ENCODE assay signal across 17 cellular contexts in the genomic region with DNA sequence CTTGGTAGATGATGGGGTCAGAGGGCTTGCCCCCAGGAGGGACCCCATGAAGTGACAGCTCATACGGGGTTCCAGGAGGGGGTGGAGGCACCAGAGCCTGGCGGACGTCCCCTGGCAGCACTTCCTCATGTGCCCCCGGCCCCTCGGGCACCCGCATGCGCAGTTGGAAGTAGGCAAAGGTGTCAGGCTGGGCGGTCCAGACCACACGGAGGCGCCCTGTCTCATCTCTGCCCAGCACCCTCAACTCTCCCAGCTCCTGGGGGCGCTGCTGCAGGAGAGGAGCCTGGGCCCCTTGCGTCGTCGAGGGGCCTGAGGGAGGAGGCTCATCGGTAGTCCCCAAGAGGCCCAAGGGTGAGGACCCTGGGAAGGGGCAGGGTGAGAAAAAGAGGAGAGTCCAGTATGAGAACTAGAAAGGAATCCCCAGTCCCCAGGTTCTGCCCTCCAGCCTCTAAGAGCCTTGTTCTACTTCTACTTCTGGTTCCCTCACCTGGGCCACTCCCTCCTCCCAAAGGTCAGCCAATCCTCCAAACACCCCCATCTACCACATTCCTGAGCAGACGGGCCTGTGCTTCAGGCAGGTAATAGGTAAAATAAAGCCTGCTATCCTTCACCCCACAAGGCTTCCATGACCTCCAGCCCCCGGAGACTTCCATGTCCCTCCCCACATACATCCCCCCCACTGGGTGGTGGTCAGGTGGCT. TPM values are rescaled to one million over a fixed set of nuclear protein-coding genes. Genes with fewer than 3 reads are reported as not detected.
DNase-seq lines count a peak whose midpoint lies in the region; ATAC-seq, FAIRE-seq and TF ChIP-seq lines count a peak whose summit lies in the region.
"Had no signal": no experiment of that assay in that cellular context is flagged by ENCODE, and none has a peak within 500 bp of the region (broad histone marks: within the 10 kb centered on the region; RNA-seq: fewer than 3 reads in every experiment).

No MANE protein-coding gene starts in this region.

- no peak overlapping the region for H3K4me3 Mint-ChIP-seq in astrocyte (ENCODE audit: unreplicated experiment)
- no peak overlapping the region for H3K4me3 Mint-ChIP-seq in osteocyte (ENCODE audit: unreplicated experiment)
- H3K4me3 Mint-ChIP-seq in activated T-cell treated with anti-CD3 and anti-CD28 coated beads, Interleukin-2, amount 50 U/mL, for 24 hours, result no peak overlapping the region
- H3K4me3 Mint-ChIP-seq in activated CD4-positive, alpha-beta T cell treated with anti-CD3 and anti-CD28 coated beads, Interleukin-2, amount 10 ng/mL, durations not matched to agents 7 days and 5 days, result no peak overlapping the region

- H2AFZ ChIP-seq in astrocyte (ENCODE audit: low read depth, low read length), result no peak overlapping the region

- POLR2A ChIA-PET in activated CD4-positive, alpha-beta T cell treated with anti-CD3 and anti-CD28 coated beads, Interleukin-2, amount 10 ng/mL, durations not matched to agents 7 days and 5 days (lab: Charles Lee), result no interaction called here

- FAIRE-seq in astrocyte (lab: Jason Lieb, UNC), result no peak
- FAIRE-seq: D721Med had no signal

- intact Hi-C loops in left ventricle myocardium superior (cut with micrococcal nuclease), result no loop called here

- H3K27me3 ChIP-seq in right atrium auricular region (no peaks in the 10 kb centered on the region), astrocyte (ENCODE audit: insufficient read depth, low read length) (peaks cover 64% of the 10 kb centered on the region)
- H3K27me3 ChIP-seq: MG63, right lobe of liver had no signal

- no peak for ATAC-seq in left ventricle myocardium superior
- ATAC-seq: right lobe of liver had no signal

- H3K36me3 ChIP-seq in right atrium auricular region (peaks cover 54% of the 10 kb centered on the region), astrocyte (ENCODE audit: insufficient read depth, low read length) (no peaks in the 10 kb centered on the region)
- H3K36me3 ChIP-seq: MG63, right lobe of liver had no signal

- H3K9me3 Mint-ChIP-seq in astrocyte (ENCODE audit: unreplicated experiment) (peaks cover 5% of the 10 kb centered on the region), osteocyte (ENCODE audit: unreplicated experiment) (no peaks in the 10 kb centered on the region)
- no peaks in the 10 kb centered on the region for H3K9me3 Mint-ChIP-seq in activated T-cell treated with anti-CD3 and anti-CD28 coated beads, Interleukin-2, amount 50 U/mL, for 24 hours
- H3K9me3 Mint-ChIP-seq in activated CD4-positive, alpha-beta T cell treated with anti-CD3 and anti-CD28 coated beads, Interleukin-2, amount 10 ng/mL, durations not matched to agents 7 days and 5 days, result no peaks in the 10 kb centered on the region
- H3K9me3 Mint-ChIP-seq: activated naive CD8-positive, alpha-beta T cell treated with anti-CD3 and anti-CD28 coated beads, Interleukin-2, amount 50 U/mL, for 24 hours; stimulated activated naive CD8-positive, alpha-beta T cell treated with anti-CD3 and anti-CD28 coated beads, Interleukin-15, amount 100 ng/mL, for 72 hours had no signal

- no peak overlapping the region for H3K9ac ChIP-seq in astrocyte (ENCODE audit: low read length)

- H3K9me3 ChIP-seq in right atrium auricular region, result no peaks in the 10 kb centered on the region
- no peaks in the 10 kb centered on the region for H3K9me3 ChIP-seq in astrocyte (ENCODE audit: insufficient read depth, low read depth, low read length)
- H3K9me3 ChIP-seq: MG63, right lobe of liver had no signal

- peaks cover 82% of the 10 kb centered on the region for H3K27me3 Mint-ChIP-seq in astrocyte (ENCODE audit: low read depth, unreplicated experiment)
- H3K27me3 Mint-ChIP-seq in osteocyte (ENCODE audit: unreplicated experiment), result peaks cover 3% of the 10 kb centered on the region
- H3K27me3 Mint-ChIP-seq in activated T-cell treated with anti-CD3 and anti-CD28 coated beads, Interleukin-2, amount 50 U/mL, for 24 hours, result peaks cover 70% of the 10 kb centered on the region
- peaks cover 38% of the 10 kb centered on the region for H3K27me3 Mint-ChIP-seq in activated CD4-positive, alpha-beta T cell treated with anti-CD3 and anti-CD28 coated beads, Interleukin-2, amount 10 ng/mL, durations not matched to agents 7 days and 5 days

- H3K4me1 Mint-ChIP-seq in astrocyte (ENCODE audit: low read depth, unreplicated experiment), result peaks cover 11% of the 10 kb centered on the region
- peaks cover 43% of the 10 kb centered on the region for H3K4me1 Mint-ChIP-seq in osteocyte (ENCODE audit: unreplicated experiment)
- H3K4me1 Mint-ChIP-seq in activated T-cell treated with anti-CD3 and anti-CD28 coated beads, Interleukin-2, amount 50 U/mL, for 24 hours (ENCODE audit: low read depth), result peaks cover 11% of the 10 kb centered on the region
- H3K4me1 Mint-ChIP-seq in activated CD4-positive, alpha-beta T cell treated with anti-CD3 and anti-CD28 coated beads, Interleukin-2, amount 10 ng/mL, durations not matched to agents 7 days and 5 days, result peaks cover 8% of the 10 kb centered on the region

- H3K4me2 ChIP-seq in astrocyte (ENCODE audit: low read length), result peak overlapping the region; percentile 10

- CTCF ChIA-PET in activated CD4-positive, alpha-beta T cell treated with anti-CD3 and anti-CD28 coated beads, Interleukin-2, amount 10 ng/mL, durations not matched to agents 7 days and 5 days (lab: Charles Lee), result interaction anchor here (1.1 to 1.3 kb wide), 2 partner anchors 10 to 13 kb away, joined by 3 read pairs; no protein-coding TSS in a partner anchor

- H3K4me3 ChIP-seq in right atrium auricular region (no peak overlapping the region), astrocyte (ENCODE audit: insufficient read depth, low read depth, low read length) (no peak overlapping the region)
- H3K4me3 ChIP-seq: MG63, right lobe of liver had no signal

- peaks cover 2% of the 10 kb centered on the region for H3K36me3 Mint-ChIP-seq in astrocyte (ENCODE audit: low read depth, unreplicated experiment)
- no peaks in the 10 kb centered on the region for H3K36me3 Mint-ChIP-seq in osteocyte (ENCODE audit: unreplicated experiment)
- H3K36me3 Mint-ChIP-seq in activated T-cell treated with anti-CD3 and anti-CD28 coated beads, Interleukin-2, amount 50 U/mL, for 24 hours (ENCODE audit: low read depth), result no peaks in the 10 kb centered on the region
- no peaks in the 10 kb centered on the region for H3K36me3 Mint-ChIP-seq in activated CD4-positive, alpha-beta T cell treated with anti-CD3 and anti-CD28 coated beads, Interleukin-2, amount 10 ng/mL, durations not matched to agents 7 days and 5 days (ENCODE audit: low read depth)

- H3K79me2 ChIP-seq in astrocyte (ENCODE audit: insufficient read depth, low read length), result no peaks in the 10 kb centered on the region

- H3K4me1 ChIP-seq in right atrium auricular region (peaks cover 0 to 47% of the 10 kb centered on the region in 2 donors), astrocyte (ENCODE audit: insufficient read depth, low read length) (peaks cover 38% of the 10 kb centered on the region)

- TF ChIP-seq CTCF in right atrium auricular region (IDR thresholded peaks at IDR 0.05), result no peak
- no peak for TF ChIP-seq CTCF in astrocyte (IDR thresholded peaks at IDR 0.05; ENCODE audit: insufficient read depth, low read depth, low read length)
- TF ChIP-seq CTCF in osteocyte (IDR thresholded peaks at IDR 0.05), result no peak

- DNase-seq in right atrium auricular region (ENCODE audit: low spot score) (no peak), left ventricle myocardium superior (no peak), astrocyte (ENCODE audit: low read depth) (no peak), osteocyte (ENCODE audit: extremely low spot score, unreplicated experiment) (no peak), AG20443 (ENCODE audit: low spot score) (no peak), iPS-NIHi11 (ENCODE audit: low spot score) (no peak)
- DNase-seq in activated T-cell treated with anti-CD3 and anti-CD28 coated beads, Interleukin-2, amount 50 U/mL, for 24 hours, result no peak
- no peak for DNase-seq in activated CD4-positive, alpha-beta T cell treated with anti-CD3 and anti-CD28 coated beads, Interleukin-2, amount 10 ng/mL, durations not matched to agents 7 days and 5 days
- DNase-seq: activated CD4-positive, CD25-positive, alpha-beta regulatory T cell treated with anti-CD3 and anti-CD28 coated beads, Interleukin-2, amount 50 U/mL, for 72 hours; naive B cell; NCI-H2171 treated with DMSO at 0.1 percent for 48 hours; SW 1271 had no signal

- H3K27ac ChIP-seq in right atrium auricular region, result peak overlapping the region; percentile 79 to 81
- no peak overlapping the region for H3K27ac ChIP-seq in astrocyte (ENCODE audit: low read depth, low read length)
- H3K27ac ChIP-seq: right lobe of liver had no signal

- no peak overlapping the region for H3K27ac Mint-ChIP-seq in astrocyte (ENCODE audit: unreplicated experiment)
- H3K27ac Mint-ChIP-seq in osteocyte (ENCODE audit: unreplicated experiment), result peak overlapping the region; percentile 44
- no peak overlapping the region for H3K27ac Mint-ChIP-seq in activated T-cell treated with anti-CD3 and anti-CD28 coated beads, Interleukin-2, amount 50 U/mL, for 24 hours
- no peak overlapping the region for H3K27ac Mint-ChIP-seq in activated CD4-positive, alpha-beta T cell treated with anti-CD3 and anti-CD28 coated beads, Interleukin-2, amount 10 ng/mL, durations not matched to agents 7 days and 5 days
- H3K27ac Mint-ChIP-seq: naive B cell had no signal

- peaks cover 43% of the 10 kb centered on the region for H4K20me1 ChIP-seq in astrocyte (ENCODE audit: insufficient read depth, low read length)

RNA-seq across cellular contexts. Expression of gene TNXB, which starts 23.2 kb away (rescaled TPM):
- total RNA-seq in right atrium auricular region (100 to 1,000 TPM; 138 to 210 TPM), left ventricle myocardium superior (64.1 TPM), astrocyte (1.8 and 2.3 TPM in 2 replicates), osteocyte (13.1 and 13.9 TPM in 2 replicates)
- 1 to 10 TPM; 3.9 to 6.7 TPM for total RNA-seq in activated CD4-positive, alpha-beta T cell treated with anti-CD3 and anti-CD28 coated beads, Interleukin-2, amount 10 ng/mL, durations not matched to agents 7 days and 5 days

RNA-seq across cellular contexts. Expression of gene ATF6B, which starts 42.1 kb away (rescaled TPM):
- total RNA-seq in right atrium auricular region (10 to 100 TPM; 15.0 to 15.3 TPM), left ventricle myocardium superior (26.8 TPM), astrocyte (68.7 and 70.1 TPM in 2 replicates), osteocyte (109 and 116 TPM in 2 replicates)
- 100 to 1,000 TPM; 141 to 142 TPM for total RNA-seq in activated CD4-positive, alpha-beta T cell treated with anti-CD3 and anti-CD28 coated beads, Interleukin-2, amount 10 ng/mL, durations not matched to agents 7 days and 5 days

RNA-seq across cellular contexts. Expression of gene FKBPL, which starts 44.2 kb away (rescaled TPM):
- total RNA-seq in right atrium auricular region (1 to 10 TPM; 1.1 to 3.4 TPM), left ventricle myocardium superior (2.6 TPM), astrocyte (5.2 TPM in 2 replicates), osteocyte (5.3 and 7.5 TPM in 2 replicates)
- total RNA-seq in activated CD4-positive, alpha-beta T cell treated with anti-CD3 and anti-CD28 coated beads, Interleukin-2, amount 10 ng/mL, durations not matched to agents 7 days and 5 days, result 1 to 10 TPM; 6.6 to 7.8 TPM

RNA-seq across cellular contexts. Expression of gene CYP21A2, which starts 47.7 kb away (rescaled TPM):
- total RNA-seq in right atrium auricular region (1 to 10 TPM in 1 of 2 donors, under 1 TPM in 1; 0.19 to 1.2 TPM), left ventricle myocardium superior (0.52 TPM), astrocyte (0.11 and 0.46 TPM in 2 replicates), osteocyte (0.30 and 0.44 TPM in 2 replicates)
- total RNA-seq in activated CD4-positive, alpha-beta T cell treated with anti-CD3 and anti-CD28 coated beads, Interleukin-2, amount 10 ng/mL, durations not matched to agents 7 days and 5 days, result under 1 TPM in 1 of 2 experiments, not detected in 1; 0.12 TPM
